1 cellular context compared by ENCODE assay signal in genomic region chr5:54520438-54520846, GRCh38.
TF ChIP-seq lines count a peak whose summit lies in the region.

No MANE protein-coding gene starts in this region.

TF ChIP-seq in IMR-90, 13 proteins besides CTCF, POLR2A, EP300 and RAD21:
- TF ChIP-seq CHD1 (IDR thresholded peaks at IDR 0.05; ENCODE audit: low read depth, low read length) (no peak), MAFK (IDR thresholded peaks at IDR 0.05; ENCODE audit: low read depth, low read length) (no peak), CEBPB (IDR thresholded peaks at IDR 0.05; ENCODE audit: low read depth, low read length) (no peak), SMC3 (IDR thresholded peaks at IDR 0.05; ENCODE audit: low read depth, low read length) (0 out of 2 replicates have a peak, but pooled peaks have one; percentile 3)
- TF ChIP-seq, protein P1, sequence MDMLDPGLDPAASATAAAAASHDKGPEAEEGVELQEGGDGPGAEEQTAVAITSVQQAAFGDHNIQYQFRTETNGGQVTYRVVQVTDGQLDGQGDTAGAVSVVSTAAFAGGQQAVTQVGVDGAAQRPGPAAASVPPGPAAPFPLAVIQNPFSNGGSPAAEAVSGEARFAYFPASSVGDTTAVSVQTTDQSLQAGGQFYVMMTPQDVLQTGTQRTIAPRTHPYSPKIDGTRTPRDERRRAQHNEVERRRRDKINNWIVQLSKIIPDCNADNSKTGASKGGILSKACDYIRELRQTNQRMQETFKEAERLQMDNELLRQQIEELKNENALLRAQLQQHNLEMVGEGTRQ (IDR thresholded peaks at IDR 0.05; ENCODE audit: low read depth, low read length) = no peak
TF ChIP-seq in IMR-90: peak in this region for 1.
